ENCODE assay signal across 24 cellular contexts in genomic region chr1:78226784-78227183, GRCh38.
DNase-seq lines count a peak whose midpoint lies in the region; ATAC-seq and TF ChIP-seq lines count a peak whose summit lies in the region.
"Had no signal": no experiment of that assay in that cellular context is flagged by ENCODE, and none has a peak within 500 bp of the region (broad histone marks: within the 10 kb centered on the region; RNA-seq: fewer than 3 reads in every experiment).

No MANE protein-coding gene starts in this region.

- no peaks in the 10 kb centered on the region for H3K27me3 Mint-ChIP-seq in MCF 10A (ENCODE audit: insufficient read depth, unreplicated experiment)

- H3K9me3 Mint-ChIP-seq in MCF 10A (ENCODE audit: unreplicated experiment) = no peaks in the 10 kb centered on the region

- peaks cover 55% of the 10 kb centered on the region for H3K4me1 Mint-ChIP-seq in MCF 10A (ENCODE audit: insufficient read depth, unreplicated experiment)
- H3K4me1 Mint-ChIP-seq: CD14-positive monocyte; CD8-positive, alpha-beta memory T cell had no signal

- H3K36me3 ChIP-seq in breast epithelium (no peaks in the 10 kb centered on the region), body of pancreas (replicated peaks in 1 of 2; ENCODE audit: insufficient read depth in 1 of 2, low read depth in 2 of 2) (no peaks in the 10 kb centered on the region), gastroesophageal sphincter (no peaks in the 10 kb centered on the region), gastrocnemius medialis (no peaks in the 10 kb centered on the region), left lung (no peaks in the 10 kb centered on the region)
- H3K36me3 ChIP-seq: BE2C had no signal

- TF ChIP-seq POLR2A in breast epithelium (IDR thresholded peaks at IDR 0.05) (no peak), body of pancreas (IDR thresholded peaks at IDR 0.05) (no peak), gastroesophageal sphincter (IDR thresholded peaks at IDR 0.05) (no peak), gastrocnemius medialis (IDR thresholded peaks at IDR 0.05) (no peak)

- POLR2A ChIA-PET in MCF 10A (lab: Yijun Ruan, JAX) = interaction anchor here (0.9 to 2.6 kb wide), 3 partner anchors 10 to 115 kb away, joined by 3 to 10 read pairs (median 5); no protein-coding TSS in a partner anchor

- 91 to 92% methylated on average over 3 of the region's 3 CpGs for WGBS in body of pancreas, 2 donors
- WGBS in gastroesophageal sphincter (ENCODE audit: low coverage in 1 of 2), 2 donors = 69 to 70% methylated on average over 2 to 3 of the region's 3 CpGs

- H3K4me3 ChIP-seq in breast epithelium (no peak overlapping the region), body of pancreas (no peak overlapping the region), gastroesophageal sphincter (no peak overlapping the region), gastrocnemius medialis (no peak overlapping the region), left lung (no peak overlapping the region)

- ATAC-seq in body of pancreas (peak; percentile 16), gastroesophageal sphincter (peak; percentile 75), gastrocnemius medialis (peak; percentile 74 to 83), left lung (no peak)
- ATAC-seq: PC-3 had no signal

- no peaks in the 10 kb centered on the region for H3K4me1 ChIP-seq in breast epithelium
- peaks cover 45% of the 10 kb centered on the region for H3K4me1 ChIP-seq in body of pancreas
- peaks cover 0 to 12% (median 0%) of the 10 kb centered on the region in 3 donors for H3K4me1 ChIP-seq in gastroesophageal sphincter
- H3K4me1 ChIP-seq in gastrocnemius medialis = peaks cover 0 to 2% of the 10 kb centered on the region in 2 donors
- no peaks in the 10 kb centered on the region for H3K4me1 ChIP-seq in left lung
- H3K4me1 ChIP-seq: BE2C had no signal

- CTCF ChIA-PET in MCF 10A (lab: Yijun Ruan, JAX) = no interaction called here

- in situ Hi-C loops in gastrocnemius medialis (cut with MboI; ENCODE audit: low sequenced_read_pairs in 4 of 4) = no loop called here

- H3K27me3 ChIP-seq in breast epithelium (no peaks in the 10 kb centered on the region), body of pancreas (no peaks in the 10 kb centered on the region), gastroesophageal sphincter (no peaks in the 10 kb centered on the region), gastrocnemius medialis (no peaks in the 10 kb centered on the region), left lung (no peaks in the 10 kb centered on the region)
- H3K27me3 ChIP-seq: BE2C had no signal

- H3K36me3 Mint-ChIP-seq in MCF 10A (ENCODE audit: insufficient read depth, unreplicated experiment) = no peaks in the 10 kb centered on the region
- H3K36me3 Mint-ChIP-seq: CD14-positive monocyte; CD8-positive, alpha-beta memory T cell had no signal

- peak overlapping the region; percentile 49 for H3K27ac Mint-ChIP-seq in MCF 10A (ENCODE audit: low read depth, unreplicated experiment)
- H3K27ac Mint-ChIP-seq: CD14-positive monocyte; CD8-positive, alpha-beta memory T cell had no signal

- H3K9me3 ChIP-seq in breast epithelium (no peaks in the 10 kb centered on the region), body of pancreas (no peaks in the 10 kb centered on the region), gastroesophageal sphincter (peaks cover 0 to 11% (median 0%) of the 10 kb centered on the region in 3 donors), gastrocnemius medialis (no peaks in the 10 kb centered on the region), left lung (peaks cover 0 to 15% of the 10 kb centered on the region in 2 donors)
- H3K9me3 ChIP-seq: BE2C had no signal

- no peak for TF ChIP-seq EP300 in gastroesophageal sphincter (IDR thresholded peaks at IDR 0.05)

- no TSS peak for BruUV-seq in MCF 10A (replicated peaks; lab: Mats Ljungman, UMichigan)

- H3K27ac ChIP-seq in breast epithelium = no peak overlapping the region
- peak overlapping the region in 1 of 4 donors; percentile 14 for H3K27ac ChIP-seq in body of pancreas
- H3K27ac ChIP-seq in gastroesophageal sphincter = no peak overlapping the region
- H3K27ac ChIP-seq in gastrocnemius medialis = peak overlapping the region in 3 of 4 donors; percentile 6 to 49 (median 40)
- H3K27ac ChIP-seq in left lung = no peak overlapping the region
- H3K27ac ChIP-seq: 22Rv1 had no signal

- H3K4me3 Mint-ChIP-seq in MCF 10A (ENCODE audit: unreplicated experiment) = no peak overlapping the region
- H3K4me3 Mint-ChIP-seq: CD14-positive monocyte; CD8-positive, alpha-beta memory T cell had no signal

- intact Hi-C loops in MCF 10A (cut with micrococcal nuclease) = loop anchor here (10.0 kb wide), 1 partner anchor 148 kb away; no protein-coding TSS in a partner anchor
- intact Hi-C loops in breast epithelium (cut with DNase I; ENCODE audit: low total_unique reads) = no loop called here
- intact Hi-C loops in body of pancreas (cut with DNase I) = no loop called here
- intact Hi-C loops in gastrocnemius medialis (cut with DNase I; ENCODE audit: low total_unique reads) = no loop called here
- intact Hi-C loops in left lung (cut with DNase I) = no loop called here

- TF ChIP-seq CTCF in MCF 10A (IDR thresholded peaks at IDR 0.05; ENCODE audit: unreplicated experiment) = no peak
- no peak for TF ChIP-seq CTCF in breast epithelium (IDR thresholded peaks at IDR 0.05)
- TF ChIP-seq CTCF in body of pancreas (IDR thresholded peaks at IDR 0.05) = no peak
- no peak for TF ChIP-seq CTCF in gastroesophageal sphincter (IDR thresholded peaks at IDR 0.05)
- TF ChIP-seq CTCF in gastrocnemius medialis (IDR thresholded peaks at IDR 0.05 in 4 of 5, conservative IDR thresholded peaks at IDR 0.05 in 1 of 5) = no peak
- TF ChIP-seq CTCF in left lung (IDR thresholded peaks at IDR 0.05) = no peak

- DNase-seq in MCF 10A (ENCODE audit: unreplicated experiment) (no peak), breast epithelium (ENCODE audit: low spot score in 2 of 2) (no peak), body of pancreas (peak in 1 of 4 donors; percentile 21), gastrocnemius medialis (peak; percentile 29 to 75), DMS153 treated with DMSO at 0.1 percent for 48 hours (lab: John Stamatoyannopoulos, UW; ENCODE audit: unreplicated experiment) (no peak), left lung (no peak), RKO (ENCODE audit: low spot score) (no peak)
- DNase-seq: BE2C; CD8-positive, alpha-beta memory T cell; DND-41; HCEC 1CT; IMR-90; KG1; MM.1S; NCI-H2029; NCI-H446 treated with DMSO at 0.1 percent for 48 hours; NCI-H526; NCI-H82; NK-92 treated with Interleukin-12 subunit alpha and Interleukin-12 subunit beta, amount 100 ng/mL, for 24 hours; PC-3; SHP77 had no signal

Comparison
In these comparisons a context has a peak if more than half of its experiments do, and no peak if none do; other contexts are left out.
1. DNase-seq: peak in gastrocnemius medialis (2 of 2); none in MCF 10A (single experiment), breast epithelium (0 of 2), DMS153 treated with DMSO at 0.1 percent for 48 hours (single experiment), left lung (0 of 2) and RKO (single experiment).
2. H3K27ac ChIP-seq: peak in gastrocnemius medialis (3 of 4); none in breast epithelium (0 of 2), gastroesophageal sphincter (0 of 4) and left lung (0 of 2).